1 cellular context compared by ENCODE assay signal in the genomic region with DNA sequence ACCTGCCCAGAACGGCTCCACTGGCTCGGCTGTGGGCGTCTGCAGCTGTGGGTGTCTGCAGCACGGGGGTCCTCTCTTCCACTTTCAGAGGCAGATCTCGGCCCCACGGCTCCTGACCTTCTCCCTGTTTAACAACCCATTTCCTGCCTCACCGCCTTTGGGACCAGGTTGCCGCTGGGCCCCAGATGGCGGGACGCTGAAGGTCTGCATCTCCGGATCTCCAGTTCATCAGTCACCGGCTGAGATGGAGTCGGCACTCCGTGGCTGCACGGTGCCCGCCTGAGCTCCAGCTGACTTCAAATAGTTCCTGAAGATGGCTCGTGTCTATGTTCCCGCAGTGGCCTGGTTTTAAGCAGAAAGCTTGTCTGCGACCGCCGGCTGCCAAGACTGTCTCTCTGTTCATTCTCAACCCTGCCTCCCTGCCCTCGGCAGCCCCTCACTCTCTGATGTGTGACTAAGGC.
TF ChIP-seq lines count a peak whose summit lies in the region.

No MANE protein-coding gene starts in this region.

TF ChIP-seq in SK-N-SH treated with all-trans-retinoic acid at 6 μM for 48 hours, 23 proteins besides CTCF, POLR2A, EP300 and RAD21 (continued from another document):
- TF ChIP-seq, protein P1, sequence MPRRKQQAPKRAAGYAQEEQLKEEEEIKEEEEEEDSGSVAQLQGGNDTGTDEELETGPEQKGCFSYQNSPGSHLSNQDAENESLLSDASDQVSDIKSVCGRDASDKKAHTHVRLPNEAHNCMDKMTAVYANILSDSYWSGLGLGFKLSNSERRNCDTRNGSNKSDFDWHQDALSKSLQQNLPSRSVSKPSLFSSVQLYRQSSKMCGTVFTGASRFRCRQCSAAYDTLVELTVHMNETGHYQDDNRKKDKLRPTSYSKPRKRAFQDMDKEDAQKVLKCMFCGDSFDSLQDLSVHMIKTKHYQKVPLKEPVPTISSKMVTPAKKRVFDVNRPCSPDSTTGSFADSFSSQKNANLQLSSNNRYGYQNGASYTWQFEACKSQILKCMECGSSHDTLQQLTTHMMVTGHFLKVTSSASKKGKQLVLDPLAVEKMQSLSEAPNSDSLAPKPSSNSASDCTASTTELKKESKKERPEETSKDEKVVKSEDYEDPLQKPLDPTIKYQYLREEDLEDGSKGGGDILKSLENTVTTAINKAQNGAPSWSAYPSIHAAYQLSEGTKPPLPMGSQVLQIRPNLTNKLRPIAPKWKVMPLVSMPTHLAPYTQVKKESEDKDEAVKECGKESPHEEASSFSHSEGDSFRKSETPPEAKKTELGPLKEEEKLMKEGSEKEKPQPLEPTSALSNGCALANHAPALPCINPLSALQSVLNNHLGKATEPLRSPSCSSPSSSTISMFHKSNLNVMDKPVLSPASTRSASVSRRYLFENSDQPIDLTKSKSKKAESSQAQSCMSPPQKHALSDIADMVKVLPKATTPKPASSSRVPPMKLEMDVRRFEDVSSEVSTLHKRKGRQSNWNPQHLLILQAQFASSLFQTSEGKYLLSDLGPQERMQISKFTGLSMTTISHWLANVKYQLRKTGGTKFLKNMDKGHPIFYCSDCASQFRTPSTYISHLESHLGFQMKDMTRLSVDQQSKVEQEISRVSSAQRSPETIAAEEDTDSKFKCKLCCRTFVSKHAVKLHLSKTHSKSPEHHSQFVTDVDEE (CRISPR knock-in tag; IDR thresholded peaks at IDR 0.05) = no peak
- TF ChIP-seq SNAI2 (CRISPR knock-in tag; IDR thresholded peaks at IDR 0.05) = no peak
- TF ChIP-seq, protein P2, sequence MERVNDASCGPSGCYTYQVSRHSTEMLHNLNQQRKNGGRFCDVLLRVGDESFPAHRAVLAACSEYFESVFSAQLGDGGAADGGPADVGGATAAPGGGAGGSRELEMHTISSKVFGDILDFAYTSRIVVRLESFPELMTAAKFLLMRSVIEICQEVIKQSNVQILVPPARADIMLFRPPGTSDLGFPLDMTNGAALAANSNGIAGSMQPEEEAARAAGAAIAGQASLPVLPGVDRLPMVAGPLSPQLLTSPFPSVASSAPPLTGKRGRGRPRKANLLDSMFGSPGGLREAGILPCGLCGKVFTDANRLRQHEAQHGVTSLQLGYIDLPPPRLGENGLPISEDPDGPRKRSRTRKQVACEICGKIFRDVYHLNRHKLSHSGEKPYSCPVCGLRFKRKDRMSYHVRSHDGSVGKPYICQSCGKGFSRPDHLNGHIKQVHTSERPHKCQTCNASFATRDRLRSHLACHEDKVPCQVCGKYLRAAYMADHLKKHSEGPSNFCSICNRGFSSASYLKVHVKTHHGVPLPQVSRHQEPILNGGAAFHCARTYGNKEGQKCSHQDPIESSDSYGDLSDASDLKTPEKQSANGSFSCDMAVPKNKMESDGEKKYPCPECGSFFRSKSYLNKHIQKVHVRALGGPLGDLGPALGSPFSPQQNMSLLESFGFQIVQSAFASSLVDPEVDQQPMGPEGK (CRISPR knock-in tag; IDR thresholded peaks at IDR 0.05; ENCODE audit: borderline replicate concordance) = no peak
- TF ChIP-seq RARB (CRISPR knock-in tag; IDR thresholded peaks at IDR 0.05) = no peak
- TF ChIP-seq BACH2 (CRISPR knock-in tag; IDR thresholded peaks at IDR 0.05; ENCODE audit: borderline replicate concordance) = no peak
- no peak for TF ChIP-seq ZC3H10 (CRISPR knock-in tag; IDR thresholded peaks at IDR 0.05)
- TF ChIP-seq, protein P3, sequence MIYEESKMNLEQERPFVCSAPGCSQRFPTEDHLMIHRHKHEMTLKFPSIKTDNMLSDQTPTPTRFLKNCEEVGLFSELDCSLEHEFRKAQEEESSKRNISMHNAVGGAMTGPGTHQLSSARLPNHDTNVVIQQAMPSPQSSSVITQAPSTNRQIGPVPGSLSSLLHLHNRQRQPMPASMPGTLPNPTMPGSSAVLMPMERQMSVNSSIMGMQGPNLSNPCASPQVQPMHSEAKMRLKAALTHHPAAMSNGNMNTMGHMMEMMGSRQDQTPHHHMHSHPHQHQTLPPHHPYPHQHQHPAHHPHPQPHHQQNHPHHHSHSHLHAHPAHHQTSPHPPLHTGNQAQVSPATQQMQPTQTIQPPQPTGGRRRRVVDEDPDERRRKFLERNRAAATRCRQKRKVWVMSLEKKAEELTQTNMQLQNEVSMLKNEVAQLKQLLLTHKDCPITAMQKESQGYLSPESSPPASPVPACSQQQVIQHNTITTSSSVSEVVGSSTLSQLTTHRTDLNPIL (CRISPR knock-in tag; IDR thresholded peaks at IDR 0.05; ENCODE audit: low read depth) = no peak
TF ChIP-seq in SK-N-SH treated with all-trans-retinoic acid at 6 μM for 48 hours: peak in this region for 0.
